1 cellular context compared by ENCODE assay signal in the genomic region with DNA sequence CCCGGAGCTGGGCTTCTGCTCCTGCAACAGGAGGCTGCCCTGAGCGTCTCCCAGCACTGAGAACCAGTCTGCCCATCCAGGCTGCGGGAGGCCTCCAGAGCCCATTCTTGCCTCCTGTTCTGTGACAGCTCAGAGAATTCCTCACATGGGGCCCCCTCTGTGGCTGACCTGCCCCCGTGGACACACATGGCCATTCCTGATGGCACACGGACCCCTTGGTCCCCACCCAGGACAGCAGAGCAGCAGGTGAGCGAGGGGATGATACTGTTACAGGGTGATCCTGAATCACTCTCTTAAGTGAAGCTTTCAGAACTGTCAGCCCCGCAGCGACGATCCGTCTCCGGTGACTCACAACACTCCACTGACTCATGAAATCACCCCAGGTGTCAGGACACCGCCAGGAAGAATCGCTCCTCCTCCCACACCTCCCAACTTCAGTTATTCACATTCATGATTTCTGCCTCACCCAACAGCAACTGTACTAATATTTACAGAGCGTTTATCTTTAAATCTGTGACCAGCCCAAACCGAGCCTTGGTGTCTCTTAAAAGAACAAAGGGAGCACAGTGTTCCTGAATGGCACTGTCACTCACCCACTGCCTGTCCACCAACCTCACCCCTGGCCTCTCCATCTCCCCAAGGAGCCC.
TF ChIP-seq lines count a peak whose summit lies in the region.

No MANE protein-coding gene starts in this region.

TF ChIP-seq in A549, 52 proteins besides CTCF, POLR2A, EP300 and RAD21 (continued from another document):
- TF ChIP-seq, protein P1, sequence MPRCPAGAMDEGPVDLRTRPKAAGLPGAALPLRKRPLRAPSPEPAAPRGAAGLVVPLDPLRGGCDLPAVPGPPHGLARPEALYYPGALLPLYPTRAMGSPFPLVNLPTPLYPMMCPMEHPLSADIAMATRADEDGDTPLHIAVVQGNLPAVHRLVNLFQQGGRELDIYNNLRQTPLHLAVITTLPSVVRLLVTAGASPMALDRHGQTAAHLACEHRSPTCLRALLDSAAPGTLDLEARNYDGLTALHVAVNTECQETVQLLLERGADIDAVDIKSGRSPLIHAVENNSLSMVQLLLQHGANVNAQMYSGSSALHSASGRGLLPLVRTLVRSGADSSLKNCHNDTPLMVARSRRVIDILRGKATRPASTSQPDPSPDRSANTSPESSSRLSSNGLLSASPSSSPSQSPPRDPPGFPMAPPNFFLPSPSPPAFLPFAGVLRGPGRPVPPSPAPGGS (IDR thresholded peaks at IDR 0.05), result no peak
- TF ChIP-seq RARB (CRISPR knock-in tag; IDR thresholded peaks at IDR 0.05), result no peak
- TF ChIP-seq TP53 (CRISPR knock-in tag; IDR thresholded peaks at IDR 0.05), result no peak
- TF ChIP-seq, protein P2, sequence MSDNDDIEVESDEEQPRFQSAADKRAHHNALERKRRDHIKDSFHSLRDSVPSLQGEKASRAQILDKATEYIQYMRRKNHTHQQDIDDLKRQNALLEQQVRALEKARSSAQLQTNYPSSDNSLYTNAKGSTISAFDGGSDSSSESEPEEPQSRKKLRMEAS (IDR thresholded peaks at IDR 0.05), result 0 out of 2 replicates have a peak, but pooled peaks have one; percentile 36
- TF ChIP-seq, protein P3, sequence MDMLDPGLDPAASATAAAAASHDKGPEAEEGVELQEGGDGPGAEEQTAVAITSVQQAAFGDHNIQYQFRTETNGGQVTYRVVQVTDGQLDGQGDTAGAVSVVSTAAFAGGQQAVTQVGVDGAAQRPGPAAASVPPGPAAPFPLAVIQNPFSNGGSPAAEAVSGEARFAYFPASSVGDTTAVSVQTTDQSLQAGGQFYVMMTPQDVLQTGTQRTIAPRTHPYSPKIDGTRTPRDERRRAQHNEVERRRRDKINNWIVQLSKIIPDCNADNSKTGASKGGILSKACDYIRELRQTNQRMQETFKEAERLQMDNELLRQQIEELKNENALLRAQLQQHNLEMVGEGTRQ (IDR thresholded peaks at IDR 0.05), result no peak
- no peak for TF ChIP-seq MYC (IDR thresholded peaks at IDR 0.05; ENCODE audit: borderline replicate concordance, low read length)
- TF ChIP-seq HES2 (IDR thresholded peaks at IDR 0.05), result no peak
- TF ChIP-seq CHD4 (IDR thresholded peaks at IDR 0.05; ENCODE audit: borderline replicate concordance), result no peak
- TF ChIP-seq, protein P4, sequence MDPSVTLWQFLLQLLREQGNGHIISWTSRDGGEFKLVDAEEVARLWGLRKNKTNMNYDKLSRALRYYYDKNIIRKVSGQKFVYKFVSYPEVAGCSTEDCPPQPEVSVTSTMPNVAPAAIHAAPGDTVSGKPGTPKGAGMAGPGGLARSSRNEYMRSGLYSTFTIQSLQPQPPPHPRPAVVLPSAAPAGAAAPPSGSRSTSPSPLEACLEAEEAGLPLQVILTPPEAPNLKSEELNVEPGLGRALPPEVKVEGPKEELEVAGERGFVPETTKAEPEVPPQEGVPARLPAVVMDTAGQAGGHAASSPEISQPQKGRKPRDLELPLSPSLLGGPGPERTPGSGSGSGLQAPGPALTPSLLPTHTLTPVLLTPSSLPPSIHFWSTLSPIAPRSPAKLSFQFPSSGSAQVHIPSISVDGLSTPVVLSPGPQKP (IDR thresholded peaks at IDR 0.05; ENCODE audit: low read depth, low read length), result no peak
- no peak for TF ChIP-seq HEYL (CRISPR knock-in tag; IDR thresholded peaks at IDR 0.05)
- no peak for TF ChIP-seq PHF8 (IDR thresholded peaks at IDR 0.05; ENCODE audit: borderline replicate concordance, low read depth)
- no peak for TF ChIP-seq CBX2 (IDR thresholded peaks at IDR 0.05; ENCODE audit: borderline replicate concordance, low read depth)
